Comparison of ENCODE assay signal across 15 cellular contexts in genomic region chr7:85770332-85770731, GRCh38.
"Had no signal": no experiment of that assay in that cellular context is flagged by ENCODE, and none has a peak within 500 bp of the region (broad histone marks: within the 10 kb centered on the region; RNA-seq: fewer than 3 reads in every experiment).

No MANE protein-coding gene starts in this region.

- ATAC-seq: activated T-cell treated with anti-CD3 and anti-CD28 coated beads, Interleukin-2, amount 50 U/mL, for 72 hours; foreskin keratinocyte; naive thymus-derived CD8-positive, alpha-beta T cell; stimulated activated effector memory CD8-positive, alpha-beta T cell treated with anti-CD3 and anti-CD28 coated beads, Interleukin-12 subunit alpha, Interleukin-12 subunit beta, amount 100 ng/mL, for 72 hours had no signal

- DNase-seq: activated CD4-positive, alpha-beta T cell treated with anti-CD3 and anti-CD28 coated beads, Interleukin-2, amount 10 ng/mL, durations not matched to agents 7 days and 5 days; activated CD4-positive, CD25-positive, alpha-beta regulatory T cell; activated CD8-positive, alpha-beta memory T cell treated with anti-CD3 and anti-CD28 coated beads, Interleukin-2, amount 50 U/mL, for 48 hours; activated gamma-delta T cell treated with Interleukin-2 at 50 U/mL for 16 hours; activated T-cell treated with anti-CD3 and anti-CD28 coated beads, Interleukin-2, amount 50 U/mL, for 72 hours; anterior cingulate cortex; brain microvascular endothelial cell; cortex of kidney; effector CD8-positive, alpha-beta T cell; foreskin keratinocyte; glutamatergic neuron; hypothalamus; mesenchymal stem cell; naive thymus-derived CD8-positive, alpha-beta T cell had no signal
